8 cellular contexts compared by ENCODE assay signal in genomic region chr13:74133657-74134201, GRCh38. TPM values are rescaled to one million over a fixed set of nuclear protein-coding genes. Genes with fewer than 3 reads are reported as not detected.
DNase-seq lines count a peak whose midpoint lies in the region; ATAC-seq, FAIRE-seq and TF ChIP-seq lines count a peak whose summit lies in the region.

No MANE protein-coding gene starts in this region.

- FAIRE-seq in A549 (lab: Jason Lieb, UNC), result no peak

- CTCF ChIA-PET in A549 (lab: Yijun Ruan, JAX), result no interaction called here

- no peak for TF ChIP-seq RAD21 in A549 (conservative IDR thresholded peaks at IDR 0.05 in 1 of 2, IDR thresholded peaks at IDR 0.05 in 1 of 2)

- no peak for TF ChIP-seq CTCF in A549 (IDR thresholded peaks at IDR 0.05)

- H3K27ac ChIP-seq in A549, result peak overlapping the region; percentile 94 to 98
- H3K27ac ChIP-seq in layer of hippocampus (ENCODE audit: low read depth, low read length), result peak overlapping the region; percentile 53

- no peaks in the 10 kb centered on the region for H3K9me3 ChIP-seq in A549

- peaks cover 6% of the 10 kb centered on the region; the same call in 1 of the 3 replicates for H3K4me1 ChIP-seq in A549

- peak; percentile 40 to 71 for ATAC-seq in A549
- ATAC-seq in GM18861 (IDR thresholded peaks at IDR 0.05; ENCODE audit: unreplicated experiment), result peak; percentile 35
- peak; percentile 38 for ATAC-seq in HG03060 (IDR thresholded peaks at IDR 0.05; ENCODE audit: low read depth, unreplicated experiment)

- H3K4me3 ChIP-seq in A549, result peak overlapping the region; percentile 91

- H3K27me3 ChIP-seq in layer of hippocampus (ENCODE audit: control insufficient read depth, insufficient read depth, low read length), result no peaks in the 10 kb centered on the region

- no peak for TF ChIP-seq EP300 in A549 (IDR thresholded peaks at IDR 0.05)

- TF ChIP-seq POLR2A in A549 (IDR thresholded peaks at IDR 0.05; ENCODE audit: low read length), result peak; percentile 32

- DNase-seq in A549 (ENCODE audit: low read depth in 1 of 2, low spot score in 1 of 2), result peak; percentile 17 to 75
- DNase-seq in NCI-H2171 (lab: John Stamatoyannopoulos, UW), result peak; percentile 85
- DNase-seq in activated CD4-positive, CD25-positive, alpha-beta regulatory T cell treated with anti-CD3 and anti-CD28 coated beads, Interleukin-2, amount 50 U/mL, for 72 hours, result peak; percentile 71
- DNase-seq in cerebellar cortex (ENCODE audit: low spot score), result peak; percentile 75
- peak; percentile 79 to 82 for DNase-seq in stimulated activated CD4-positive, alpha-beta T cell treated with anti-CD3 and anti-CD28 coated beads, Interleukin-15, amount 100 ng/mL, for 48 hours (ENCODE audit: low read depth in 2 of 2)

- POLR2A ChIA-PET in A549 (lab: Yijun Ruan, JAX), result interaction anchor here (0.5 to 0.6 kb wide), 2 partner anchors 153 to 221 kb away, joined by 3 read pairs; no protein-coding TSS in a partner anchor

- peak overlapping the region; percentile 72 for H3K4me2 ChIP-seq in A549

- WGBS in A549 (ENCODE audit: missing lambda C conversion rate), result 2% methylated on average over 23 of the region's 35 CpGs

TF ChIP-seq in A549, 52 proteins besides CTCF, POLR2A, EP300 and RAD21:
- TF ChIP-seq HES2 (IDR thresholded peaks at IDR 0.05), result no peak
- no peak for TF ChIP-seq RCOR1 (IDR thresholded peaks at IDR 0.05; ENCODE audit: low read depth, low read length)
- peak; percentile 72 for TF ChIP-seq USF2 (IDR thresholded peaks at IDR 0.05)
- no peak for TF ChIP-seq KDM5A (IDR thresholded peaks at IDR 0.05)
- TF ChIP-seq PHF8 (IDR thresholded peaks at IDR 0.05; ENCODE audit: borderline replicate concordance, low read depth), result no peak
- no peak for TF ChIP-seq TP53 (CRISPR knock-in tag; IDR thresholded peaks at IDR 0.05)
- no peak for TF ChIP-seq MYC (IDR thresholded peaks at IDR 0.05; ENCODE audit: borderline replicate concordance, low read length)

RNA-seq across cellular contexts. Expression of gene KLF12, which starts 0.5 kb away (rescaled TPM):
- 6.0 and 7.0 TPM in 2 replicates for polyA plus RNA-seq in A549 (2011; rRNA removed)
- 0.83 and 1.4 TPM in 2 replicates for polyA plus RNA-seq in A549 (2012; cell fraction: cytosol; rRNA removed)
- polyA plus RNA-seq in A549 (2012; cell fraction: nucleus; rRNA removed), result 0.83 and 1.3 TPM in 2 replicates
- 1.4 to 1.6 TPM (median 1.6 TPM) in 3 replicates for polyA plus RNA-seq in A549 (2017; fragmentation: RNase III; extraction: RNeasy Plus Mini Kit Qiagen cat#74134 plus additional on column Dnase treatment)
- polyA minus RNA-seq in A549 (2011; rRNA and poly(A)+ RNA removed), result 29.6 and 55.1 TPM in 2 replicates

Comparison
In these comparisons a context has a peak if more than half of its experiments do, and no peak if none do; other contexts are left out.
1. Peak in every context shown above with its lines: DNase-seq, ATAC-seq, H3K4me3 ChIP-seq and H3K27ac ChIP-seq.